ENCODE assay signal across 21 cellular contexts in the genomic region with DNA sequence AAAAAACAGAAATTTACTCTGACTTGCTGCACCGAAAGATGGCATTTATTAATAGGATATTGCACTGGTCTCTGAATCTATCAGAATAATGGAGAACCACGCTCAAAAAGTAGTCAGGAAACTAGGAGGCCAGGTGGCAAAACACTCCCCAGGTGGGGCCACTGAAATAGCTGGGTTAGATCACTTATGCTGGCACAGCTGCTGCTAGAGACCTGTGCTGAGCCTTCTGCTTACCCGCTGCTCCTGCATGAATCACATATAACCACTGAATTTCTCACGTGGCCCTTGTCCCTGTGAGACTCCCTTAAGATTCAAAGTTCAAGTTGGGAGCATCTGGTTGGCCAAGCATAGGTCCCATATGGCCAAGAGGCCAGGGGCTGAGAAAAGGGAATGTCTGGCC.
"Had no signal": no experiment of that assay in that cellular context is flagged by ENCODE, and none has a peak within 500 bp of the region (broad histone marks: within the 10 kb centered on the region; RNA-seq: fewer than 3 reads in every experiment).

No MANE protein-coding gene starts in this region.

- H3K27ac Mint-ChIP-seq: activated CD8-positive, alpha-beta T cell treated with anti-CD3 and anti-CD28 coated beads, Interleukin-2, amount 10 ng/mL, durations not matched to agents 7 days and 5 days; activated naive CD8-positive, alpha-beta T cell treated with anti-CD3 and anti-CD28 coated beads, Interleukin-2, amount 10 ng/mL, durations not matched to agents 7 days and 5 days; T-helper 17 cell; WTC11 had no signal

- H3K4me1 Mint-ChIP-seq: activated naive CD8-positive, alpha-beta T cell treated with anti-CD3 and anti-CD28 coated beads, Interleukin-2, amount 10 ng/mL, durations not matched to agents 7 days and 5 days; T-helper 17 cell; WTC11 had no signal

- H3K9me3 Mint-ChIP-seq: activated naive CD8-positive, alpha-beta T cell treated with anti-CD3 and anti-CD28 coated beads, Interleukin-2, amount 10 ng/mL, durations not matched to agents 7 days and 5 days; WTC11 had no signal

- H3K4me1 ChIP-seq: adrenal gland, Peyer's patch had no signal

- H3K36me3 Mint-ChIP-seq: WTC11 had no signal

- DNase-seq: activated CD4-positive, alpha-beta T cell treated with anti-CD3 and anti-CD28 coated beads for 48 hours; activated CD4-positive, alpha-beta T cell treated with anti-CD3 and anti-CD28 coated beads, Interleukin-2, amount 50 U/mL, for 4 hours; activated CD4-positive, CD25-positive, alpha-beta regulatory T cell treated with anti-CD3 and anti-CD28 coated beads, Interleukin-2, amount 50 U/mL, for 72 hours; activated CD8-positive, alpha-beta memory T cell treated with anti-CD3 and anti-CD28 coated beads, Interleukin-2, amount 50 U/mL, for 48 hours; activated CD8-positive, alpha-beta T cell treated with anti-CD3 and anti-CD28 coated beads, Interleukin-2, amount 10 ng/mL, durations not matched to agents 7 days and 5 days; activated naive CD4-positive, alpha-beta T cell treated with anti-CD3 and anti-CD28 coated beads, Interleukin-2, amount 50 U/mL, for 16 hours; activated naive CD8-positive, alpha-beta T cell treated with anti-CD3 and anti-CD28 coated beads, Interleukin-2, amount 10 ng/mL, durations not matched to agents 7 days and 5 days; activated T-cell treated with anti-CD3 and anti-CD28 coated beads, Interleukin-2, amount 50 U/mL, for 1 hour; adrenal gland; anterior cingulate cortex; NCI-H1092; NCI-H1417; NCI-H1694 treated with DMSO at 0.1 percent for 48 hours; NCI-H2029 treated with DMSO at 0.1 percent for 48 hours; NCI-H446; Peyer's patch; SIG-M5; T-helper 17 cell; T-helper 9 cell had no signal

- H3K9ac ChIP-seq: KMS-11 had no signal

- H3K27me3 Mint-ChIP-seq: activated naive CD8-positive, alpha-beta T cell treated with anti-CD3 and anti-CD28 coated beads, Interleukin-2, amount 10 ng/mL, durations not matched to agents 7 days and 5 days; T-helper 17 cell had no signal

- H3K27ac ChIP-seq: adrenal gland, KMS-11, Peyer's patch had no signal

- ATAC-seq: activated CD8-positive, alpha-beta T cell treated with anti-CD3 and anti-CD28 coated beads, Interleukin-2, amount 10 ng/mL, durations not matched to agents 7 days and 5 days; T-helper 17 cell; WTC11 had no signal

- H3K9me3 ChIP-seq: adrenal gland, Peyer's patch had no signal

- H3K36me3 ChIP-seq: adrenal gland, Peyer's patch had no signal

- H3K4me3 Mint-ChIP-seq: activated CD8-positive, alpha-beta T cell treated with anti-CD3 and anti-CD28 coated beads, Interleukin-2, amount 10 ng/mL, durations not matched to agents 7 days and 5 days; activated naive CD8-positive, alpha-beta T cell treated with anti-CD3 and anti-CD28 coated beads, Interleukin-2, amount 10 ng/mL, durations not matched to agents 7 days and 5 days; T-helper 17 cell; WTC11 had no signal

- H3K4me3 ChIP-seq: adrenal gland, Peyer's patch had no signal

- H3K4me2 ChIP-seq: KMS-11 had no signal

- H3K27me3 ChIP-seq: adrenal gland, Peyer's patch had no signal
